ENCODE assay signal across 18 cellular contexts in genomic region chr7:41624818-41625217, GRCh38.
DNase-seq lines count a peak whose midpoint lies in the region; TF ChIP-seq lines count a peak whose summit lies in the region.
"Had no signal": no experiment of that assay in that cellular context is flagged by ENCODE, and none has a peak within 500 bp of the region (broad histone marks: within the 10 kb centered on the region; RNA-seq: fewer than 3 reads in every experiment).

No MANE protein-coding gene starts in this region.

- H3K4me1 Mint-ChIP-seq in CD14-positive monocyte: no peaks in the 10 kb centered on the region
- H3K4me1 Mint-ChIP-seq: central memory CD8-positive, alpha-beta T cell had no signal

- in situ Hi-C loops in mammary epithelial cell (cut with MboI; ENCODE audit: low sequenced_read_pairs in 2 of 2): no loop called here

- no peak overlapping the region for H3K4me3 ChIP-seq in mammary epithelial cell (replicated peaks in 1 of 3; ENCODE audit: insufficient read depth in 1 of 3, low read depth in 2 of 3, low read length in 3 of 3)
- H3K4me3 ChIP-seq: gastrocnemius medialis had no signal

- no peaks in the 10 kb centered on the region for H3K79me2 ChIP-seq in mammary epithelial cell (ENCODE audit: insufficient read depth, low read length)

- H3K27ac Mint-ChIP-seq in CD14-positive monocyte: no peak overlapping the region
- H3K27ac Mint-ChIP-seq: effector memory CD8-positive, alpha-beta T cell; T-helper 1 cell treated with Interleukin-12 subunit alpha and Interleukin-12 subunit beta and Interleukin-4 antibody, amounts not matched to agents 30 μg/mL and 1 μg/mL, for 36 hours had no signal

- intact Hi-C loops in mammary epithelial cell (cut with micrococcal nuclease) (no loop called here), CD14-positive monocyte (cut with micrococcal nuclease) (no loop called here)

- no peak overlapping the region for H3K9ac ChIP-seq in mammary epithelial cell (ENCODE audit: insufficient read depth, low read length)

- H3K27ac ChIP-seq in mammary epithelial cell (ENCODE audit: insufficient read depth, low read depth, low read length): no peak overlapping the region
- H3K27ac ChIP-seq: gastrocnemius medialis had no signal

- H3K36me3 ChIP-seq in mammary epithelial cell (ENCODE audit: insufficient read depth, low read length): no peaks in the 10 kb centered on the region
- H3K36me3 ChIP-seq: gastrocnemius medialis had no signal

- no peak for TF ChIP-seq CTCF in mammary epithelial cell (conservative IDR thresholded peaks at IDR 0.05 in 1 of 2, IDR thresholded peaks at IDR 0.05 in 1 of 2; ENCODE audit: extremely low read depth in 1 of 2, insufficient read depth in 1 of 2, low read depth in 1 of 2, low read length in 2 of 2)
- no peak for TF ChIP-seq CTCF in CD14-positive monocyte (IDR thresholded peaks at IDR 0.05)

- dilution Hi-C loops in mammary epithelial cell (cut with HindIII; ENCODE audit: low sequenced_read_pairs): no loop called here

- DNase-seq in COLO829 (ENCODE audit: low spot score): peak; percentile 9
- peak; percentile 57 for DNase-seq in LHCN-M2 (ENCODE audit: low read depth)
- DNase-seq in mammary epithelial cell: peak; percentile 21
- peak; percentile 73 for DNase-seq in islet precursor cell
- no peak for DNase-seq in NCI-H1092 (lab: John Stamatoyannopoulos, UW)
- no peak for DNase-seq in NCI-H1417 (lab: John Stamatoyannopoulos, UW)
- no peak for DNase-seq in superior temporal gyrus (ENCODE audit: extremely low spot score)
- DNase-seq in CD14-positive monocyte (ENCODE audit: low spot score): no peak
- DNase-seq: activated CD8-positive, alpha-beta memory T cell treated with anti-CD3 and anti-CD28 coated beads for 24 hours; AML-193; effector memory CD8-positive, alpha-beta T cell; gastrocnemius medialis; Kasumi-1; NCI-H146; NCI-H446; Right ventricle myocardium superior had no signal

- H4K20me1 ChIP-seq in mammary epithelial cell (ENCODE audit: insufficient read depth, low read length): no peaks in the 10 kb centered on the region

- peaks cover 0 to 6% (median 2%) of the 10 kb centered on the region in 7 donors for H3K9me3 Mint-ChIP-seq in CD14-positive monocyte

- no peaks in the 10 kb centered on the region for H3K9me3 ChIP-seq in mammary epithelial cell (replicated peaks; ENCODE audit: insufficient read depth, low read length)
- H3K9me3 ChIP-seq: gastrocnemius medialis had no signal

- peaks cover 0 to 1% (median 0%) of the 10 kb centered on the region in 3 donors for H3K27me3 Mint-ChIP-seq in CD14-positive monocyte (ENCODE audit: low read depth in 3 of 3)
- H3K27me3 Mint-ChIP-seq: central memory CD8-positive, alpha-beta T cell; effector memory CD8-positive, alpha-beta T cell had no signal

- H3K36me3 Mint-ChIP-seq in CD14-positive monocyte: no peaks in the 10 kb centered on the region

- H3K27me3 ChIP-seq in mammary epithelial cell (ENCODE audit: insufficient read depth, low read length): no peaks in the 10 kb centered on the region
- H3K27me3 ChIP-seq: gastrocnemius medialis had no signal

- CTCF ChIA-PET in mammary epithelial cell (lab: Charles Lee; ENCODE audit: low non-redundant PET): no interaction called here

- BruUV-seq in mammary epithelial cell (replicated peaks; lab: Mats Ljungman, UMichigan): no TSS peak

- peaks cover 3% of the 10 kb centered on the region for H3K4me1 ChIP-seq in mammary epithelial cell (ENCODE audit: insufficient read depth, low read length)

- H2AFZ ChIP-seq in mammary epithelial cell (ENCODE audit: low read depth, low read length): no peak overlapping the region

- H3K4me2 ChIP-seq in mammary epithelial cell (ENCODE audit: insufficient read depth, low read depth, low read length): no peak overlapping the region

- H3K4me3 Mint-ChIP-seq in CD14-positive monocyte: no peak overlapping the region
- H3K4me3 Mint-ChIP-seq: central memory CD8-positive, alpha-beta T cell; effector memory CD8-positive, alpha-beta T cell; T-helper 1 cell treated with Interleukin-12 subunit alpha and Interleukin-12 subunit beta and Interleukin-4 antibody, amounts not matched to agents 30 μg/mL and 1 μg/mL, for 36 hours had no signal

Comparison
In these comparisons a context has a peak if more than half of its experiments do, and no peak if none do; other contexts are left out.
1. DNase-seq: peak in COLO829 (single experiment), LHCN-M2 (single experiment), mammary epithelial cell (single experiment) and islet precursor cell (single experiment); none in NCI-H1092 (single experiment), NCI-H1417 (0 of 3), superior temporal gyrus (single experiment) and CD14-positive monocyte (single experiment).